ENCODE assay signal across 33 cellular contexts in the genomic region with DNA sequence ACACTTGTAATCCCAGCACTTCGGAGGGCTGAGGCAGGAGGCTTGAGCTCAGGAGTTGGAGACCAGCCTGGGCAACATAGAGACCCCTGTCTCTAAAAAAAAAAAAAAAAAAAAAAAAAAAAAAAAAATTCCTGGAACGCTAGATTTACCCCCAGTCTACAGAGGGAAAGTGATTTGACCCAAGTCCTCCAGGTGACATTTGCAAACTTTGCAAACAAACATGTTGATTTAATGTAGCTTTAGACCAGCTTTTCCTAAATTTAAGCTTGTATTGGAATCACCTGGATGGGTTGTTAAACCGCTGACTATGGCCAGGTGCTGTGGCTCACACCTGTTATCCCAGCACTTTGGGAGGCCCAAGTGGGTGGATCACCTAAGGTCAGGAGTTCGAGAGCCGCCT.
"Had no signal": no experiment of that assay in that cellular context is flagged by ENCODE, and none has a peak within 500 bp of the region (broad histone marks: within the 10 kb centered on the region; RNA-seq: fewer than 3 reads in every experiment).

No MANE protein-coding gene starts in this region.

- H3K27ac ChIP-seq: adrenal gland, ascending aorta, body of pancreas, brain microvascular endothelial cell, breast epithelium, cardiac muscle cell had no signal

- DNase-seq: activated effector memory CD4-positive, alpha-beta T cell treated with anti-CD3 and anti-CD28 coated beads, Interleukin-2, amount 50 U/mL, for 16 hours; activated effector memory CD4-positive, alpha-beta T cell treated with Interleukin-2 at 50 U/mL for 16 hours; activated gamma-delta T cell; activated gamma-delta T cell treated with Interleukin-2 at 50 U/mL for 16 hours; activated naive CD4-positive, alpha-beta T cell; activated naive CD4-positive, alpha-beta T cell treated with anti-CD3 and anti-CD28 coated beads for 36 hours; activated naive CD4-positive, alpha-beta T cell treated with anti-CD3 and anti-CD28 coated beads, Interleukin-2, amount 10 ng/mL, durations not matched to agents 7 days and 5 days; activated naive CD4-positive, alpha-beta T cell treated with anti-CD3 and anti-CD28 coated beads, Interleukin-2, amount 50 U/mL, for 16 hours; activated naive CD4-positive, alpha-beta T cell treated with Interleukin-2 at 50 U/mL for 16 hours; activated naive CD8-positive, alpha-beta T cell treated with anti-CD3 and anti-CD28 coated beads for 36 hours; activated naive CD8-positive, alpha-beta T cell treated with anti-CD3 and anti-CD28 coated beads, Interleukin-2, amount 10 ng/mL, durations not matched to agents 7 days and 5 days; activated naive CD8-positive, alpha-beta T cell treated with anti-CD3 and anti-CD28 coated beads, Interleukin-2, amount 50 U/mL, for 24 hours; activated T-cell treated with anti-CD3 and anti-CD28 coated beads, Interleukin-2, amount 50 U/mL, for 4 hours; activated T-cell treated with anti-CD3 and anti-CD28 coated beads, Interleukin-2, amount 50 U/mL, for 48 hours; activated T-cell treated with anti-CD3 and anti-CD28 coated beads, Interleukin-2, amount 50 U/mL, for 72 hours; adrenal gland; amniotic stem cell; amygdala; anterior cingulate cortex; aorta; body of pancreas; brain microvascular endothelial cell; caudate nucleus; central memory CD4-positive, alpha-beta T cell; cerebellar nuclear complex had no signal

- H3K9me3 ChIP-seq: adrenal gland, ascending aorta, body of pancreas, breast epithelium had no signal

- ATAC-seq: activated naive CD4-positive, alpha-beta T cell treated with anti-CD3 and anti-CD28 coated beads, Interleukin-2, amount 50 U/mL, for 72 hours; activated naive CD8-positive, alpha-beta T cell treated with anti-CD3 and anti-CD28 coated beads, Interleukin-2, amount 50 U/mL, for 24 hours; activated T-cell treated with anti-CD3 and anti-CD28 coated beads, Interleukin-2, amount 50 U/mL, for 4 hours; activated T-cell treated with anti-CD3 and anti-CD28 coated beads, Interleukin-2, amount 50 U/mL, for 72 hours; activated T-helper 17 cell treated with anti-CD3 and anti-CD28 coated beads, Interleukin-2, amount 50 U/mL, for 72 hours; body of pancreas had no signal

- H3K27me3 ChIP-seq: adrenal gland, ascending aorta, brain microvascular endothelial cell, breast epithelium, cardiac muscle cell had no signal

- H3K36me3 ChIP-seq: adrenal gland, ascending aorta, brain microvascular endothelial cell, breast epithelium, cardiac muscle cell had no signal

- H3K4me3 ChIP-seq: adrenal gland, ascending aorta, body of pancreas, breast epithelium, cardiac muscle cell had no signal

- FAIRE-seq: astrocyte, bronchial epithelial cell, colon had no signal

- H3K4me1 ChIP-seq: adrenal gland, ascending aorta, body of pancreas, breast epithelium had no signal
